Comparison of ENCODE assay signal across 8 cellular contexts in genomic region chr16:18800674-18801196, GRCh38. TPM values are rescaled to one million over a fixed set of nuclear protein-coding genes. Genes with fewer than 3 reads are reported as not detected.
DNase-seq lines count a peak whose midpoint lies in the region; ATAC-seq and TF ChIP-seq lines count a peak whose summit lies in the region.

No MANE protein-coding gene starts in this region.

- H3K9me3 Mint-ChIP-seq in activated CD4-positive, alpha-beta T cell treated with anti-CD3 and anti-CD28 coated beads for 36 hours (ENCODE audit: low read depth): no peaks in the 10 kb centered on the region
- no peaks in the 10 kb centered on the region for H3K9me3 Mint-ChIP-seq in central memory CD8-positive, alpha-beta T cell

- peaks cover 32% of the 10 kb centered on the region for H3K4me1 ChIP-seq in KMS-11 (ENCODE audit: low read depth, poor library complexity, severe bottlenecking)
- H3K4me1 ChIP-seq in lower lobe of right lung: peaks cover 49% of the 10 kb centered on the region
- peaks cover 39% of the 10 kb centered on the region for H3K4me1 ChIP-seq in upper lobe of right lung

- H3K4me3 ChIP-seq in KMS-11 (IDR thresholded peaks at IDR 0.05; ENCODE audit: insufficient read depth, low read depth, low read length) (no peak overlapping the region), lower lobe of right lung (peak overlapping the region; percentile 94), upper lobe of right lung (peak overlapping the region; percentile 95)

- H3K9ac ChIP-seq in KMS-11: peak overlapping the region; percentile 64

- POLR2A ChIA-PET in activated CD4-positive, alpha-beta T cell treated with anti-CD3 and anti-CD28 coated beads for 36 hours (lab: Charles Lee): interaction anchor here (0.8 to 7.6 kb wide), 7 partner anchors 8 to 267 kb away, joined by 3 to 119 read pairs (median 4); partner anchors contain the start of genes COQ7 and RPS15A

- no peaks in the 10 kb centered on the region for H3K27me3 ChIP-seq in KMS-11 (ENCODE audit: insufficient read depth, low read depth)
- no peaks in the 10 kb centered on the region for H3K27me3 ChIP-seq in lower lobe of right lung (ENCODE audit: low read depth)
- H3K27me3 ChIP-seq in upper lobe of right lung: no peaks in the 10 kb centered on the region

- ATAC-seq in activated CD4-positive, alpha-beta T cell treated with anti-CD3 and anti-CD28 coated beads for 36 hours: no peak
- ATAC-seq in central memory CD8-positive, alpha-beta T cell (replicated peaks; ENCODE audit: extremely low read depth, poor library complexity, severe bottlenecking): no peak
- ATAC-seq in lower lobe of right lung (peak; percentile 61 to 65), upper lobe of right lung (no peak)

- H3K4me1 Mint-ChIP-seq in activated CD4-positive, alpha-beta T cell treated with anti-CD3 and anti-CD28 coated beads for 36 hours: peaks cover 45% of the 10 kb centered on the region
- H3K4me1 Mint-ChIP-seq in central memory CD8-positive, alpha-beta T cell: peaks cover 53% of the 10 kb centered on the region

- H3K27me3 Mint-ChIP-seq in activated CD4-positive, alpha-beta T cell treated with anti-CD3 and anti-CD28 coated beads for 36 hours: no peaks in the 10 kb centered on the region
- no peaks in the 10 kb centered on the region for H3K27me3 Mint-ChIP-seq in central memory CD8-positive, alpha-beta T cell

- H3K4me3 Mint-ChIP-seq in activated CD4-positive, alpha-beta T cell treated with anti-CD3 and anti-CD28 coated beads for 36 hours: peak overlapping the region; percentile 86
- peak overlapping the region; percentile 92 for H3K4me3 Mint-ChIP-seq in central memory CD8-positive, alpha-beta T cell

- H3K27ac ChIP-seq in KMS-11 (peak overlapping the region; percentile 53), lower lobe of right lung (peak overlapping the region; percentile 90), upper lobe of right lung (peak overlapping the region; percentile 93)

- H2AFZ ChIP-seq in KMS-11 (ENCODE audit: low read depth): peak overlapping the region; percentile 52

- DNase-seq in activated CD4-positive, alpha-beta T cell treated with anti-CD3 and anti-CD28 coated beads for 36 hours: no peak
- DNase-seq in activated CD4-positive, alpha-beta T cell treated with anti-CD3 and anti-CD28 coated beads for 1 hour: no peak
- DNase-seq in central memory CD8-positive, alpha-beta T cell (ENCODE audit: low spot score in 2 of 2): no peak
- DNase-seq in lower lobe of right lung (no peak), upper lobe of right lung (no peak), ureter (ENCODE audit: low spot score) (no peak), SIG-M5 treated with dmso at 0.1 percent for 504 hours (lab: John Stamatoyannopoulos, UW; ENCODE audit: unreplicated experiment) (no peak)

- intact Hi-C loops in activated CD4-positive, alpha-beta T cell treated with anti-CD3 and anti-CD28 coated beads for 36 hours (cut with DNase I, micrococcal nuclease): loop anchor here (1.0 to 5.0 kb wide), 11 partner anchors 10 to 755 kb away; partner anchors contain the start of genes COQ7 (in 2 of the 2), RPS15A (in 2 of the 2), SMG1 (in 2 of the 2) and CCP110 (in 1 of the 2)
- intact Hi-C loops in lower lobe of right lung (cut with DNase I): no loop called here
- intact Hi-C loops in upper lobe of right lung (cut with DNase I): no loop called here

- H3K36me3 Mint-ChIP-seq in activated CD4-positive, alpha-beta T cell treated with anti-CD3 and anti-CD28 coated beads for 36 hours (ENCODE audit: low read depth): peaks cover 34% of the 10 kb centered on the region
- H3K36me3 Mint-ChIP-seq in central memory CD8-positive, alpha-beta T cell (ENCODE audit: insufficient read depth): peaks cover 34% of the 10 kb centered on the region

- H3K36me3 ChIP-seq in KMS-11 (ENCODE audit: insufficient read depth) (no peaks in the 10 kb centered on the region; the same call in 1 of the 2 replicates), lower lobe of right lung (peaks cover 23% of the 10 kb centered on the region), upper lobe of right lung (peaks cover 21% of the 10 kb centered on the region)

- H3K9me3 ChIP-seq in lower lobe of right lung: no peaks in the 10 kb centered on the region
- H3K9me3 ChIP-seq in upper lobe of right lung: no peaks in the 10 kb centered on the region

- peaks cover 34% of the 10 kb centered on the region for H3K79me2 ChIP-seq in KMS-11 (ENCODE audit: insufficient read depth, low read depth)

- TF ChIP-seq CTCF in KMS-11 (conservative IDR thresholded peaks at IDR 0.05; ENCODE audit: low read depth, low read length) (no peak), lower lobe of right lung (IDR thresholded peaks at IDR 0.05) (no peak), upper lobe of right lung (IDR thresholded peaks at IDR 0.05) (no peak)

- 0 out of 2 replicates have a peak, but pooled peaks cover 3% of the 10 kb centered on the region for H4K20me1 ChIP-seq in KMS-11 (ENCODE audit: insufficient read depth)

- peak overlapping the region; percentile 99 for H3K27ac Mint-ChIP-seq in activated CD4-positive, alpha-beta T cell treated with anti-CD3 and anti-CD28 coated beads for 36 hours
- H3K27ac Mint-ChIP-seq in central memory CD8-positive, alpha-beta T cell (ENCODE audit: low read depth): peak overlapping the region; percentile 94

- CTCF ChIA-PET in activated CD4-positive, alpha-beta T cell treated with anti-CD3 and anti-CD28 coated beads for 36 hours (lab: Charles Lee): interaction anchor here (0.6 to 3.6 kb wide), 21 partner anchors 9 to 1384 kb away, joined by 3 to 34 read pairs (median 3); partner anchors contain the start of gene RPS15A

- H3K4me2 ChIP-seq in KMS-11: peak overlapping the region; percentile 50

RNA-seq across cellular contexts. Expression of gene ARL6IP1, which starts 0.6 kb away (rescaled TPM):
- 100 to 1,000 TPM in 1 of 2 experiments, 10 to 100 TPM in 1; 92.0 to 102 TPM for total RNA-seq in activated CD4-positive, alpha-beta T cell treated with anti-CD3 and anti-CD28 coated beads for 36 hours
- total RNA-seq in lower lobe of right lung (130 TPM), upper lobe of right lung (110 TPM), ureter (97.6 TPM)

RNA-seq across cellular contexts. Expression of gene RPS15A, which starts 10.6 kb away (rescaled TPM):
- total RNA-seq in activated CD4-positive, alpha-beta T cell treated with anti-CD3 and anti-CD28 coated beads for 36 hours: 1,000 to 10,000 TPM; 1,904 to 2,150 TPM
- total RNA-seq in lower lobe of right lung (1,084 TPM), upper lobe of right lung (983 TPM), ureter (1,598 TPM)

Comparison
In these comparisons a context has a peak if more than half of its experiments do, and no peak if none do; other contexts are left out.
1. ATAC-seq: peak in lower lobe of right lung (2 of 2); none in activated CD4-positive, alpha-beta T cell treated with anti-CD3 and anti-CD28 coated beads for 36 hours (single experiment), central memory CD8-positive, alpha-beta T cell (single experiment) and upper lobe of right lung (single experiment).
2. intact Hi-C loops: an anchor here in activated CD4-positive, alpha-beta T cell treated with anti-CD3 and anti-CD28 coated beads for 36 hours (1.0 to 5.0 kb wide); none called in lower lobe of right lung and upper lobe of right lung.
3. Peak in every context shown above with its lines, with median percentiles within 50 percentile points of each other: H3K27ac ChIP-seq.